Comparison of ENCODE assay signal across 2 cellular contexts in the genomic region with DNA sequence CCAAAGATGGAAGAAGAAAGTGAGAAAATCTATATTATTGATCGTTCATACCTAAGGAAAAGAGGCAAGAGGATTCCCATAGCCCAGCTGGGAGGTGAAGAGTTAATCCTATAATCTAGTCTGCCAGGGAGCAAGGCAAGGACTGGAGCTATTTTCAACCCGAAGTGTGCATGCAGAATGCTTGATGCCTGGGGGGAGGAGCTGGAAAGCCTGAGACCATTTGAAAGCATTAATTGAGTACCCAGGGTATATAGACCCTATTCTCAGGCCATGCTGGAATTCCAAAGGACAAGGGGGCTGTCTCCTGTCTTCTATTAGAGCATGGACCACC.
TF ChIP-seq lines count a peak whose summit lies in the region.

No MANE protein-coding gene starts in this region.

TF ChIP-seq in GM23338, 12 proteins besides CTCF, POLR2A, EP300 and RAD21 (continued from another document):
- TF ChIP-seq, protein P1, sequence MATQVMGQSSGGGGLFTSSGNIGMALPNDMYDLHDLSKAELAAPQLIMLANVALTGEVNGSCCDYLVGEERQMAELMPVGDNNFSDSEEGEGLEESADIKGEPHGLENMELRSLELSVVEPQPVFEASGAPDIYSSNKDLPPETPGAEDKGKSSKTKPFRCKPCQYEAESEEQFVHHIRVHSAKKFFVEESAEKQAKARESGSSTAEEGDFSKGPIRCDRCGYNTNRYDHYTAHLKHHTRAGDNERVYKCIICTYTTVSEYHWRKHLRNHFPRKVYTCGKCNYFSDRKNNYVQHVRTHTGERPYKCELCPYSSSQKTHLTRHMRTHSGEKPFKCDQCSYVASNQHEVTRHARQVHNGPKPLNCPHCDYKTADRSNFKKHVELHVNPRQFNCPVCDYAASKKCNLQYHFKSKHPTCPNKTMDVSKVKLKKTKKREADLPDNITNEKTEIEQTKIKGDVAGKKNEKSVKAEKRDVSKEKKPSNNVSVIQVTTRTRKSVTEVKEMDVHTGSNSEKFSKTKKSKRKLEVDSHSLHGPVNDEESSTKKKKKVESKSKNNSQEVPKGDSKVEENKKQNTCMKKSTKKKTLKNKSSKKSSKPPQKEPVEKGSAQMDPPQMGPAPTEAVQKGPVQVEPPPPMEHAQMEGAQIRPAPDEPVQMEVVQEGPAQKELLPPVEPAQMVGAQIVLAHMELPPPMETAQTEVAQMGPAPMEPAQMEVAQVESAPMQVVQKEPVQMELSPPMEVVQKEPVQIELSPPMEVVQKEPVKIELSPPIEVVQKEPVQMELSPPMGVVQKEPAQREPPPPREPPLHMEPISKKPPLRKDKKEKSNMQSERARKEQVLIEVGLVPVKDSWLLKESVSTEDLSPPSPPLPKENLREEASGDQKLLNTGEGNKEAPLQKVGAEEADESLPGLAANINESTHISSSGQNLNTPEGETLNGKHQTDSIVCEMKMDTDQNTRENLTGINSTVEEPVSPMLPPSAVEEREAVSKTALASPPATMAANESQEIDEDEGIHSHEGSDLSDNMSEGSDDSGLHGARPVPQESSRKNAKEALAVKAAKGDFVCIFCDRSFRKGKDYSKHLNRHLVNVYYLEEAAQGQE (IDR thresholded peaks at IDR 0.05; ENCODE audit: unreplicated experiment): no peak
- TF ChIP-seq EZH2phosphoT487 (IDR thresholded peaks at IDR 0.05; ENCODE audit: unreplicated experiment): no peak
- no peak for TF ChIP-seq CREB1 (CRISPR knock-in tag; IDR thresholded peaks at IDR 0.05; ENCODE audit: low read depth)
TF ChIP-seq in GM23338: peak in this region for 0.

TF ChIP-seq in neural cell, 6 proteins besides CTCF, POLR2A, EP300 and RAD21 (continued from another document):
- TF ChIP-seq, protein P1 (IDR thresholded peaks at IDR 0.05; ENCODE audit: borderline replicate concordance): no peak
- TF ChIP-seq SMC3 (conservative IDR thresholded peaks at IDR 0.05; ENCODE audit: poor library complexity) (peak; percentile 40), TAF1 (IDR thresholded peaks at IDR 0.05; ENCODE audit: low read depth) (no peak)
